ENCODE assay signal across 8 cellular contexts in the genomic region with DNA sequence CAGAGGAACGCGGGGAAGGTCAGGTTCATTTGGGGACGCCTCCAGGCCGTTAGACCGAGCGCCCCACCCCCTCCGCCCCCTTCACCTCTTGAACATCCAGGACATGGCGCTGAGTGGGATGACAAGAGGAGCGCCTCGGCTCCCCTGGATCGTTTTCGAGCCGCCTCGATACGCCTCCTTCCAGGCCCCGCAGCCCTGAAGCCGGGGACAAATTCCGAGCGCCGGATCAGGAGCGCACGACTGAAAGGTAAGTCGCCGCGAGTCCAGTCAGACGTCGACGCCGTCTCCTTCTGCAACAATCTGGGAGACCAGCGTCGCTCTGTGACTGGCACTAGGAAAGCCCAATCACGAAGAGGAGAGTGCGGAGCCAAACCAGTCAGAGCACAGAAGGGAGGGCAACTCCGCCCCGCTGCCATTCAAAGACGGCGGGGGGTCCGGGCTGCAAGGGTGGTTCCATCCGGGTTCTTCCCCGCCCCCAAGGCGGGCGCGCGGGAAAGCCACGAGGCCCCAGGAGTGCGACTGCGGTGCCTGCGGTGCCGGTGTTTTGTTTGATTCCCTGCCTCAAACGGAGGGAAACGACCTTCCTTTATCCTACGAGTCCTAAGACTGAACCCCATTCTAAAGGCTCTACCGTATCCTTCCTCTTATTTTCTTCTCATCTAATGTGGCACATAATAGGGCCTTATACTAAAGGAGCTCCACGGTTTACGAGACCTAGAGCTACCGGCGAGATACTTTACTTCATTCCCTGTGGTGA. TPM values are rescaled to one million over a fixed set of nuclear protein-coding genes. Genes with fewer than 3 reads are reported as not detected.
DNase-seq lines count a peak whose midpoint lies in the region; ATAC-seq, FAIRE-seq and TF ChIP-seq lines count a peak whose summit lies in the region.

A gene with protein sequence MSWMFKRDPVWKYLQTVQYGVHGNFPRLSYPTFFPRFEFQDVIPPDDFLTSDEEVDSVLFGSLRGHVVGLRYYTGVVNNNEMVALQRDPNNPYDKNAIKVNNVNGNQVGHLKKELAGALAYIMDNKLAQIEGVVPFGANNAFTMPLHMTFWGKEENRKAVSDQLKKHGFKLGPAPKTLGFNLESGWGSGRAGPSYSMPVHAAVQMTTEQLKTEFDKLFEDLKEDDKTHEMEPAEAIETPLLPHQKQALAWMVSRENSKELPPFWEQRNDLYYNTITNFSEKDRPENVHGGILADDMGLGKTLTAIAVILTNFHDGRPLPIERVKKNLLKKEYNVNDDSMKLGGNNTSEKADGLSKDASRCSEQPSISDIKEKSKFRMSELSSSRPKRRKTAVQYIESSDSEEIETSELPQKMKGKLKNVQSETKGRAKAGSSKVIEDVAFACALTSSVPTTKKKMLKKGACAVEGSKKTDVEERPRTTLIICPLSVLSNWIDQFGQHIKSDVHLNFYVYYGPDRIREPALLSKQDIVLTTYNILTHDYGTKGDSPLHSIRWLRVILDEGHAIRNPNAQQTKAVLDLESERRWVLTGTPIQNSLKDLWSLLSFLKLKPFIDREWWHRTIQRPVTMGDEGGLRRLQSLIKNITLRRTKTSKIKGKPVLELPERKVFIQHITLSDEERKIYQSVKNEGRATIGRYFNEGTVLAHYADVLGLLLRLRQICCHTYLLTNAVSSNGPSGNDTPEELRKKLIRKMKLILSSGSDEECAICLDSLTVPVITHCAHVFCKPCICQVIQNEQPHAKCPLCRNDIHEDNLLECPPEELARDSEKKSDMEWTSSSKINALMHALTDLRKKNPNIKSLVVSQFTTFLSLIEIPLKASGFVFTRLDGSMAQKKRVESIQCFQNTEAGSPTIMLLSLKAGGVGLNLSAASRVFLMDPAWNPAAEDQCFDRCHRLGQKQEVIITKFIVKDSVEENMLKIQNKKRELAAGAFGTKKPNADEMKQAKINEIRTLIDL (minus strand): TSS at position 302 of the 757 bp plus-strand sequence. CDS start 197 bp downstream, at position 105.

- H3K4me1 ChIP-seq in kidney (ENCODE audit: control insufficient read depth in 1 of 2, insufficient read depth in 1 of 2, low read depth in 1 of 2, low read length in 2 of 2): peaks cover 0 to 4% of the 10 kb centered on the region in 2 donors

- peaks cover 7% of the 10 kb centered on the region for H3K36me3 Mint-ChIP-seq in chondrocyte (ENCODE audit: low read depth)

- H3K9ac ChIP-seq in kidney (ENCODE audit: low read length in 2 of 2): peak within 1 kb of the TSS; percentile 66 to 77

- H3K27me3 Mint-ChIP-seq in chondrocyte (ENCODE audit: low read depth): no peaks in the 10 kb centered on the region

- peak within 1 kb of the TSS; percentile 96 for H3K27ac Mint-ChIP-seq in chondrocyte (ENCODE audit: unreplicated experiment)

- H3K27ac ChIP-seq in kidney (ENCODE audit: low read depth in 2 of 2, low read length in 2 of 2): peak within 1 kb of the TSS; percentile 67 to 77

- peak; percentile 96 for DNase-seq in AG08396 (ENCODE audit: low spot score)
- DNase-seq in NCI-H446 treated with DMSO at 0.1 percent for 48 hours (lab: John Stamatoyannopoulos, UW): peak; percentile 98
- peak; percentile 80 for DNase-seq in activated CD4-positive, alpha-beta T cell treated with anti-CD3 and anti-CD28 coated beads for 1 hour
- peak; percentile 96 for DNase-seq in chondrocyte (ENCODE audit: low spot score)
- DNase-seq in kidney: peak; percentile 96
- peak; percentile 93 for DNase-seq in stimulated activated CD4-positive, alpha-beta T cell treated with anti-CD3 and anti-CD28 coated beads, Interleukin-15, amount 100 ng/mL, for 24 hours

- peaks cover 2% of the 10 kb centered on the region for H3K9me3 Mint-ChIP-seq in chondrocyte (ENCODE audit: low read depth)

- H3K9me3 ChIP-seq in kidney (ENCODE audit: control insufficient read depth in 1 of 2, low read length in 2 of 2): no peaks in the 10 kb centered on the region

- H3K4me3 ChIP-seq in kidney (ENCODE audit: low read length in 2 of 2): peak within 1 kb of the TSS; percentile 88 to 90

- ATAC-seq in GM19023 (IDR thresholded peaks at IDR 0.05; ENCODE audit: unreplicated experiment): peak; percentile 99
- ATAC-seq in HG03280 (IDR thresholded peaks at IDR 0.05; ENCODE audit: unreplicated experiment): peak; percentile 99

- no peak for FAIRE-seq in kidney (lab: Jason Lieb, UNC)

- H3K4me3 Mint-ChIP-seq in chondrocyte (ENCODE audit: unreplicated experiment): peak within 1 kb of the TSS; percentile 96

- peaks cover 23% of the 10 kb centered on the region for H3K4me1 Mint-ChIP-seq in chondrocyte (ENCODE audit: low read depth)

- intact Hi-C loops in kidney (cut with DNase I): no loop called here

- no peak for TF ChIP-seq CTCF in chondrocyte (IDR thresholded peaks at IDR 0.05)
- no peak for TF ChIP-seq CTCF in kidney (IDR thresholded peaks at IDR 0.05; ENCODE audit: borderline replicate concordance, extremely low read depth, insufficient read depth)

- peaks cover 0 to 5% of the 10 kb centered on the region in 2 donors for H3K36me3 ChIP-seq in kidney (ENCODE audit: control insufficient read depth in 1 of 2, insufficient read depth in 2 of 2, low read length in 2 of 2)

RNA-seq across cellular contexts. Expression of the gene that starts here (rescaled TPM):
- 26.4 to 30.9 TPM (median 29.8 TPM) in 3 replicates for total RNA-seq in chondrocyte
- total RNA-seq in kidney: 30.2 TPM
- polyA plus RNA-seq in kidney (ENCODE audit: insufficient read depth, low read depth, low replicate concordance): 10.3 TPM

Comparison
In these comparisons a context has a peak if more than half of its experiments do, and no peak if none do; other contexts are left out.
1. Peak in every context shown above with its lines: DNase-seq, ATAC-seq, H3K4me3 ChIP-seq and H3K27ac ChIP-seq.